16 cellular contexts compared by ENCODE assay signal in the genomic region with DNA sequence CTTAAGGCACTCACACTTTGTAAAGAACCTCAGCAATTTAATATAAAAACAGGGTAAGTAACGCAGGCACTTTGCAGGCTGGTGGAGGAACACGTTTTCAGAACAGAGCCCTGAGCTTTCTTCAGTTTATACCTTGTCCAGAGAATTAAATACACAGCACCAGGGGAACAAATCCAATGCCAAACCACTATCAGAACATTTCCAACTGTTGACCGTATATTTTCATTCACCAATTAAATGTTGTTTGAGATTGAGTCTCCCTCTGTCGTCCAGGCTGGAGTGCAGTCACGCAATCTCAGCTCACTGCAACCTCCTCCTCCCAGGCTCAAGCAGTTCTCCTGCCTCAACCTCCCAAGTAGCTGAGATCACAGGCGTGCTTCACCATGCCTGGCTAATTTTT.
"Had no signal": no experiment of that assay in that cellular context is flagged by ENCODE, and none has a peak within 500 bp of the region (broad histone marks: within the 10 kb centered on the region; RNA-seq: fewer than 3 reads in every experiment).

No MANE protein-coding gene starts in this region.

- H3K27ac ChIP-seq: epithelial cell of prostate, spleen, testis, upper lobe of left lung had no signal

- H3K9me3 ChIP-seq: body of pancreas, heart left ventricle, spleen, testis, upper lobe of left lung had no signal

- H3K27ac Mint-ChIP-seq: activated naive CD8-positive, alpha-beta T cell treated with anti-CD3 and anti-CD28 coated beads, Interleukin-2, amount 10 ng/mL, durations not matched to agents 7 days and 5 days; activated T-helper 1 cell treated with anti-CD3 and anti-CD28 coated beads, Interleukin-12 subunit alpha, Interleukin-12 subunit beta, Interleukin-2, Interleukin-4 antibody, amounts not matched to agents 30 ng/mL and 10 ng/mL and 1 ng/mL, durations not matched to agents 14 hours and 24 hours and 36 hours; stimulated activated memory B cell treated with anti-CD40 and anti-IgM and Interleukin-4, amounts not matched to agents 10 μg/mL and 1 μg/mL and 100 μg/mL, for 72 hours had no signal

- H3K9me3 Mint-ChIP-seq: activated T-helper 1 cell treated with anti-CD3 and anti-CD28 coated beads, Interleukin-12 subunit alpha, Interleukin-12 subunit beta, Interleukin-2, Interleukin-4 antibody, amounts not matched to agents 30 ng/mL and 10 ng/mL and 1 ng/mL, durations not matched to agents 14 hours and 24 hours and 36 hours; stimulated activated memory B cell treated with anti-CD40 and anti-IgM and Interleukin-4, amounts not matched to agents 10 μg/mL and 1 μg/mL and 100 μg/mL, for 72 hours had no signal

- H3K27me3 Mint-ChIP-seq: activated naive CD8-positive, alpha-beta T cell treated with anti-CD3 and anti-CD28 coated beads, Interleukin-2, amount 10 ng/mL, durations not matched to agents 7 days and 5 days; stimulated activated memory B cell treated with anti-CD40 and anti-IgM and Interleukin-4, amounts not matched to agents 10 μg/mL and 1 μg/mL and 100 μg/mL, for 72 hours had no signal

- H3K4me3 Mint-ChIP-seq: activated naive CD8-positive, alpha-beta T cell treated with anti-CD3 and anti-CD28 coated beads, Interleukin-2, amount 10 ng/mL, durations not matched to agents 7 days and 5 days; activated T-helper 1 cell treated with anti-CD3 and anti-CD28 coated beads, Interleukin-12 subunit alpha, Interleukin-12 subunit beta, Interleukin-2, Interleukin-4 antibody, amounts not matched to agents 30 ng/mL and 10 ng/mL and 1 ng/mL, durations not matched to agents 14 hours and 24 hours and 36 hours; stimulated activated memory B cell treated with anti-CD40 and anti-IgM and Interleukin-4, amounts not matched to agents 10 μg/mL and 1 μg/mL and 100 μg/mL, for 72 hours had no signal

- DNase-seq: activated CD4-positive, alpha-beta T cell treated with anti-CD3 and anti-CD28 coated beads, Interleukin-2, amount 50 U/mL, for 4 hours; activated CD4-positive, CD25-positive, alpha-beta regulatory T cell treated with anti-CD3 and anti-CD28 coated beads, Interleukin-2, amount 50 U/mL, for 72 hours; activated gamma-delta T cell treated with Interleukin-2 at 50 U/mL for 16 hours; activated naive CD8-positive, alpha-beta T cell treated with anti-CD3 and anti-CD28 coated beads, Interleukin-2, amount 10 ng/mL, durations not matched to agents 7 days and 5 days; body of pancreas; dorsolateral prefrontal cortex; heart left ventricle; kidney; spleen; stimulated activated CD4-positive, alpha-beta T cell treated with anti-CD3 and anti-CD28 coated beads, Interleukin-4, amount 100 ng/mL, for 4 hours; T-helper 9 cell; testis; upper lobe of left lung had no signal

- H3K27me3 ChIP-seq: body of pancreas, dorsolateral prefrontal cortex, heart left ventricle, spleen, testis, upper lobe of left lung had no signal

- H3K36me3 ChIP-seq: heart left ventricle, spleen, upper lobe of left lung had no signal

- H3K4me3 ChIP-seq: body of pancreas, heart left ventricle, spleen, testis, upper lobe of left lung had no signal
